In genomic region chr5:14706615-14707021, GRCh38 we compare ENCODE assay signal across 9 cellular contexts. TPM values are rescaled to one million over a fixed set of nuclear protein-coding genes. Genes with fewer than 3 reads are reported as not detected.
DNase-seq lines count a peak whose midpoint lies in the region; ATAC-seq and TF ChIP-seq lines count a peak whose summit lies in the region.
"Had no signal": no experiment of that assay in that cellular context is flagged by ENCODE, and none has a peak within 500 bp of the region (broad histone marks: within the 10 kb centered on the region; RNA-seq: fewer than 3 reads in every experiment).

No MANE protein-coding gene starts in this region.

- no peaks in the 10 kb centered on the region for H3K9me3 ChIP-seq in mucosa of descending colon

- H3K36me3 Mint-ChIP-seq in activated naive CD4-positive, alpha-beta T cell treated with anti-CD3 and anti-CD28 coated beads, Interleukin-2, amount 50 U/mL, for 72 hours, result peaks cover 42 to 72% of the 10 kb centered on the region in 2 donors

- no peaks in the 10 kb centered on the region for H3K9me3 Mint-ChIP-seq in activated naive CD4-positive, alpha-beta T cell treated with anti-CD3 and anti-CD28 coated beads, Interleukin-2, amount 50 U/mL, for 72 hours
- H3K9me3 Mint-ChIP-seq: neural crest cell had no signal

- H3K4me1 ChIP-seq in mucosa of descending colon (ENCODE audit: low read depth), result no peaks in the 10 kb centered on the region

- no peak for TF ChIP-seq CTCF in AG10803 (conservative IDR thresholded peaks at IDR 0.05; ENCODE audit: low read length)
- TF ChIP-seq CTCF in NB4 (IDR thresholded peaks at IDR 0.05; ENCODE audit: low read depth, low read length), result no peak
- no peak for TF ChIP-seq CTCF in mucosa of descending colon (IDR thresholded peaks at IDR 0.05)

- intact Hi-C loops in mucosa of descending colon (cut with DNase I, micrococcal nuclease), result no loop called here

- TF ChIP-seq POLR2A in NB4 (IDR thresholded peaks at IDR 0.05; ENCODE audit: extremely low read depth, insufficient read length), result no peak

- DNase-seq in AG10803 (ENCODE audit: low read depth), result peak; percentile 65
- DNase-seq in NB4 (ENCODE audit: low read depth), result peak; percentile 73
- DNase-seq in activated naive CD4-positive, alpha-beta T cell treated with anti-CD3 and anti-CD28 coated beads, Interleukin-2, amount 50 U/mL, for 72 hours (ENCODE audit: low spot score in 2 of 2), result peak in 1 of 2 donors; percentile 43
- DNase-seq in mucosa of descending colon, result no peak
- no peak for DNase-seq in NCI-H187 (lab: John Stamatoyannopoulos, UW)
- DNase-seq in NCI-H128 (lab: John Stamatoyannopoulos, UW; ENCODE audit: unreplicated experiment), result no peak

- peak overlapping the region; percentile 94 to 100 for H3K27ac Mint-ChIP-seq in activated naive CD4-positive, alpha-beta T cell treated with anti-CD3 and anti-CD28 coated beads, Interleukin-2, amount 50 U/mL, for 72 hours

- ATAC-seq in activated naive CD4-positive, alpha-beta T cell treated with anti-CD3 and anti-CD28 coated beads, Interleukin-2, amount 50 U/mL, for 72 hours, result peak; percentile 92 to 95
- ATAC-seq in mucosa of descending colon, result peak; percentile 59
- ATAC-seq in HG03521 (IDR thresholded peaks at IDR 0.05; ENCODE audit: unreplicated experiment), result no peak
- ATAC-seq in HG03520 (IDR thresholded peaks at IDR 0.05; ENCODE audit: unreplicated experiment), result no peak

- H3K36me3 ChIP-seq in mucosa of descending colon (ENCODE audit: low read depth), result peaks cover 3% of the 10 kb centered on the region

- no peak overlapping the region for H3K4me3 ChIP-seq in AG10803 (ENCODE audit: low read length)
- H3K4me3 ChIP-seq in NB4 (ENCODE audit: low read depth, low read length), result no peak overlapping the region
- no peak overlapping the region for H3K4me3 ChIP-seq in mucosa of descending colon

RNA-seq across cellular contexts. Expression of gene OTULIN, which starts 42.1 kb away (rescaled TPM):
- total RNA-seq in activated naive CD4-positive, alpha-beta T cell treated with anti-CD3 and anti-CD28 coated beads, Interleukin-2, amount 50 U/mL, for 72 hours, result 10 to 100 TPM; 59.4 to 60.2 TPM
- 10 to 100 TPM; 21.9 to 29.6 (median 29.5) TPM for total RNA-seq in mucosa of descending colon

Comparison
In these comparisons a context has a peak if more than half of its experiments do, and no peak if none do; other contexts are left out.
1. DNase-seq: peak in AG10803 (single experiment) and NB4 (single experiment); none in mucosa of descending colon (0 of 3), NCI-H187 (0 of 2) and NCI-H128 (single experiment).
2. ATAC-seq: peak in activated naive CD4-positive, alpha-beta T cell treated with anti-CD3 and anti-CD28 coated beads, Interleukin-2, amount 50 U/mL, for 72 hours (2 of 2) and mucosa of descending colon (single experiment); none in HG03521 (single experiment) and HG03520 (single experiment).